1 cellular context compared by ENCODE assay signal in the genomic region with DNA sequence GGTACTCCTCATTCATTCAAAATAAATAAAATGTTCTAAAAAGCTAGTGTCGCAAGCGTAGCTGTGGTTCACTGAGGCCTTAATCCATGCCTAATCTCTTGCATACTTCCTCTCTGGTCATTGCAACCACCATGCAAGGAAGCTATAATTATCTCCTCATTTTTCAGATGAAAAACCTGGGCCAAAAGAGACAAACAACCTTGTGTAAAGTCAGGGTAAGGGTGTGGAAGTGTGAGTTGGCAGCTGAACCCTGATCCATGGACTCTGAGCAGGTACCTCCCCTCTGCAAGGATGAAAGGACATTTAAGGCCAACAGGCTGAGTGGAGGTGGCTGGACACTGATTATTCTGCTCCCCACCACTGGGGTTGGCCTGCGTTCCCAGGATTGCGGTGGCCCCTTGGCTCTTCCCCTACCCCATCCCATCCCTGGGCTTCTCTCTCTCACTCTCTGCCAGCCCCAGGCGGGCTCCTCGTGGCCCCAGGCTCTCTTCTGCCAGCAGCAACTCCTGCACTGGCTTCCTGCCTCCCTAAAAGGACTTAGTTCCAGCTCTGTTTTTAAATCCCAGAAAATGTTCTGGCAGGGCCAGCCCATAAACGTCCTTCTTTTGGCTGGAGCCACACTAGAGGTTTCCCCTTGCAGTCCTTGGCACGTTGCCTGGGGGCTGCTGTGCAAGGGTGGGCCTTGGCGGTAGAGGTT.
TF ChIP-seq lines count a peak whose summit lies in the region.

No MANE protein-coding gene starts in this region.

TF ChIP-seq in HepG2, 621 proteins besides CTCF, POLR2A, EP300 and RAD21 (continued from another document):
- TF ChIP-seq, protein P1, sequence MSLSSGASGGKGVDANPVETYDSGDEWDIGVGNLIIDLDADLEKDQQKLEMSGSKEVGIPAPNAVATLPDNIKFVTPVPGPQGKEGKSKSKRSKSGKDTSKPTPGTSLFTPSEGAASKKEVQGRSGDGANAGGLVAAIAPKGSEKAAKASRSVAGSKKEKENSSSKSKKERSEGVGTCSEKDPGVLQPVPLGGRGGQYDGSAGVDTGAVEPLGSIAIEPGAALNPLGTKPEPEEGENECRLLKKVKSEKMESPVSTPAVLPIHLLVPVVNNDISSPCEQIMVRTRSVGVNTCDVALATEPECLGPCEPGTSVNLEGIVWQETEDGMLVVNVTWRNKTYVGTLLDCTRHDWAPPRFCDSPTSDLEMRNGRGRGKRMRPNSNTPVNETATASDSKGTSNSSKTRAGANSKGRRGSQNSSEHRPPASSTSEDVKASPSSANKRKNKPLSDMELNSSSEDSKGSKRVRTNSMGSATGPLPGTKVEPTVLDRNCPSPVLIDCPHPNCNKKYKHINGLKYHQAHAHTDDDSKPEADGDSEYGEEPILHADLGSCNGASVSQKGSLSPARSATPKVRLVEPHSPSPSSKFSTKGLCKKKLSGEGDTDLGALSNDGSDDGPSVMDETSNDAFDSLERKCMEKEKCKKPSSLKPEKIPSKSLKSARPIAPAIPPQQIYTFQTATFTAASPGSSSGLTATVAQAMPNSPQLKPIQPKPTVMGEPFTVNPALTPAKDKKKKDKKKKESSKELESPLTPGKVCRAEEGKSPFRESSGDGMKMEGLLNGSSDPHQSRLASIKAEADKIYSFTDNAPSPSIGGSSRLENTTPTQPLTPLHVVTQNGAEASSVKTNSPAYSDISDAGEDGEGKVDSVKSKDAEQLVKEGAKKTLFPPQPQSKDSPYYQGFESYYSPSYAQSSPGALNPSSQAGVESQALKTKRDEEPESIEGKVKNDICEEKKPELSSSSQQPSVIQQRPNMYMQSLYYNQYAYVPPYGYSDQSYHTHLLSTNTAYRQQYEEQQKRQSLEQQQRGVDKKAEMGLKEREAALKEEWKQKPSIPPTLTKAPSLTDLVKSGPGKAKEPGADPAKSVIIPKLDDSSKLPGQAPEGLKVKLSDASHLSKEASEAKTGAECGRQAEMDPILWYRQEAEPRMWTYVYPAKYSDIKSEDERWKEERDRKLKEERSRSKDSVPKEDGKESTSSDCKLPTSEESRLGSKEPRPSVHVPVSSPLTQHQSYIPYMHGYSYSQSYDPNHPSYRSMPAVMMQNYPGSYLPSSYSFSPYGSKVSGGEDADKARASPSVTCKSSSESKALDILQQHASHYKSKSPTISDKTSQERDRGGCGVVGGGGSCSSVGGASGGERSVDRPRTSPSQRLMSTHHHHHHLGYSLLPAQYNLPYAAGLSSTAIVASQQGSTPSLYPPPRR (CRISPR knock-in tag; IDR thresholded peaks at IDR 0.05; ENCODE audit: borderline replicate concordance), result 0 out of 2 replicates have a peak, but pooled peaks have one; percentile 37
- no peak for TF ChIP-seq ZNF496 (CRISPR knock-in tag; IDR thresholded peaks at IDR 0.05; ENCODE audit: insufficient replicate concordance)
- TF ChIP-seq, protein P2, sequence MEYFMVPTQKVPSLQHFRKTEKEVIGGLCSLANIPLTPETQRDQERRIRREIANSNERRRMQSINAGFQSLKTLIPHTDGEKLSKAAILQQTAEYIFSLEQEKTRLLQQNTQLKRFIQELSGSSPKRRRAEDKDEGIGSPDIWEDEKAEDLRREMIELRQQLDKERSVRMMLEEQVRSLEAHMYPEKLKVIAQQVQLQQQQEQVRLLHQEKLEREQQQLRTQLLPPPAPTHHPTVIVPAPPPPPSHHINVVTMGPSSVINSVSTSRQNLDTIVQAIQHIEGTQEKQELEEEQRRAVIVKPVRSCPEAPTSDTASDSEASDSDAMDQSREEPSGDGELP (IDR thresholded peaks at IDR 0.05; ENCODE audit: borderline replicate concordance, low read depth), result no peak
